ENCODE assay signal across 19 cellular contexts in the genomic region with DNA sequence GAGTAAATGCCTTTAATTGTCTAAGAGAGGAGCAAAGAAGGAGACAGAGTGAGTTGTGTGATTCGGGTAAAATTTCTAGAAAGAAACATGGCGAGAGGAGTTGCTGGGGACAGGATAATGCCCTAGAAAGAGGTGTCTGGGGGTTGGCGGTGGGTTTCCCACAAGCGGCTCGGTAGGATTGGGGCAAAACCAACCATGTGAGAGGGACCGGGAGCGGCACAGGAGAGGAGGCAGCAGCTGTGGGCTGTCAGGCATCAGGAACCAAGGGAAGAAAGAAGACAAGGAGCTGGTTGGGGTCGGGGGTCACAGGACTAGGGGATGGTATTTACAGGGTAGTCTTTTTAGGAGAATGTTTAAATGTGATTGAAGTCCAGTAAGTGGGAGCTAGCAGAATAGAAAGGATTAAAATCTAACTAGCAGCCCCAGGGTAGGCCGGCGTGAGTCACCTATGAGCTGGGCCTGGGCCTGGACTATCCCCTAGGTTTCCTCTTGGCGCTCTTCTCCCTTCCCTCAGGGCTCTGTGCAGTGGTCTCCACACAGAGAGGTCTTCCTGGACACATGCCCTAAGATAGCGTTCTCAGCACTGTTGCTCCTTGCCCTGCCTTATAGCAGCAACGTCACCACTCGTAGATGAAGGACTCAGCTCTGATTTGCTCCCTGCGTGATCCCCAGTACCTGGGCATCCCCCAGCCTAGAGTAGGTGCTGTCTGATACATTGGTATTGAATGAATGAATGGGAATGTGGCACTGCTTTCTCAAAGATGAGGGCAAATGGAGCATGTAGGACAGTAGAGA. TPM values are rescaled to one million over a fixed set of nuclear protein-coding genes. Genes with fewer than 3 reads are reported as not detected.
DNase-seq lines count a peak whose midpoint lies in the region; ATAC-seq and TF ChIP-seq lines count a peak whose summit lies in the region.
"Had no signal": no experiment of that assay in that cellular context is flagged by ENCODE, and none has a peak within 500 bp of the region (broad histone marks: within the 10 kb centered on the region; RNA-seq: fewer than 3 reads in every experiment).

No MANE protein-coding gene starts in this region.

- no peaks in the 10 kb centered on the region for H3K27me3 ChIP-seq in OCI-LY1 (ENCODE audit: insufficient read depth, low read length)
- H3K27me3 ChIP-seq: pancreas had no signal

- no peaks in the 10 kb centered on the region for H3K27me3 Mint-ChIP-seq in activated CD4-positive, alpha-beta memory T cell treated with anti-CD3 and anti-CD28 coated beads for 36 hours
- no peaks in the 10 kb centered on the region for H3K27me3 Mint-ChIP-seq in activated CD4-positive, alpha-beta memory T cell treated with anti-CD3 and anti-CD28 coated beads, Interleukin-2, amount 10 ng/mL, durations not matched to agents 7 days and 5 days
- no peaks in the 10 kb centered on the region for H3K27me3 Mint-ChIP-seq in effector memory CD8-positive, alpha-beta T cell
- H3K27me3 Mint-ChIP-seq: dendritic cell treated with granulocyte-macrophage colony-stimulating factor and Interleukin-4, amounts not matched to agents 40 ng/mL and 50 ng/mL, for 4 days had no signal

- peaks cover 76% of the 10 kb centered on the region; the same call in 1 of the 2 replicates for H3K36me3 ChIP-seq in OCI-LY1 (ENCODE audit: insufficient read depth, low read length)
- H3K36me3 ChIP-seq: pancreas had no signal

- no peaks in the 10 kb centered on the region for H3K9me2 ChIP-seq in OCI-LY1 (ENCODE audit: low read depth, low read length)

- intact Hi-C loops in activated CD4-positive, alpha-beta memory T cell treated with anti-CD3 and anti-CD28 coated beads for 36 hours (cut with micrococcal nuclease) = no loop called here

- H3K27ac ChIP-seq in OCI-LY1 (ENCODE audit: low read depth, low read length, poor library complexity, severe bottlenecking) = peak overlapping the region; percentile 91
- H3K27ac ChIP-seq: pancreas had no signal

- H3K9me3 Mint-ChIP-seq in activated CD4-positive, alpha-beta memory T cell treated with anti-CD3 and anti-CD28 coated beads for 36 hours = no peaks in the 10 kb centered on the region
- H3K9me3 Mint-ChIP-seq in activated CD4-positive, alpha-beta memory T cell treated with anti-CD3 and anti-CD28 coated beads, Interleukin-2, amount 10 ng/mL, durations not matched to agents 7 days and 5 days = no peaks in the 10 kb centered on the region
- H3K9me3 Mint-ChIP-seq in effector memory CD8-positive, alpha-beta T cell = no peaks in the 10 kb centered on the region
- H3K9me3 Mint-ChIP-seq: dendritic cell treated with granulocyte-macrophage colony-stimulating factor and Interleukin-4, amounts not matched to agents 40 ng/mL and 50 ng/mL, for 4 days had no signal

- H3K79me2 ChIP-seq in OCI-LY1 (ENCODE audit: insufficient read depth, low read length) = peaks cover 70% of the 10 kb centered on the region

- no peak for TF ChIP-seq CTCF in OCI-LY1 (IDR thresholded peaks at IDR 0.05; ENCODE audit: low read length)

- peaks cover 13% of the 10 kb centered on the region for H3K4me1 Mint-ChIP-seq in activated CD4-positive, alpha-beta memory T cell treated with anti-CD3 and anti-CD28 coated beads for 36 hours (ENCODE audit: low read depth)
- H3K4me1 Mint-ChIP-seq in activated CD4-positive, alpha-beta memory T cell treated with anti-CD3 and anti-CD28 coated beads, Interleukin-2, amount 10 ng/mL, durations not matched to agents 7 days and 5 days = no peaks in the 10 kb centered on the region
- H3K4me1 Mint-ChIP-seq in effector memory CD8-positive, alpha-beta T cell (ENCODE audit: low read depth in 2 of 2) = peaks cover 45 to 62% of the 10 kb centered on the region in 2 donors

- peak; percentile 56 for DNase-seq in activated CD4-positive, alpha-beta memory T cell treated with anti-CD3 and anti-CD28 coated beads for 36 hours
- DNase-seq in activated CD4-positive, alpha-beta memory T cell treated with anti-CD3 and anti-CD28 coated beads, Interleukin-2, amount 10 ng/mL, durations not matched to agents 7 days and 5 days = no peak
- no peak for DNase-seq in effector memory CD8-positive, alpha-beta T cell
- peak; percentile 42 for DNase-seq in stimulated activated naive CD8-positive, alpha-beta T cell treated with anti-CD3 and anti-CD28 coated beads, Interleukin-15, Interleukin-2, amounts not matched to agents 100 U/mL and 50 U/mL, for 24 hours
- no peak for DNase-seq in nucleus accumbens (lab: John Stamatoyannopoulos, UW)
- DNase-seq: GDM1, heart right ventricle, kidney, midbrain, NCI-H2029, NCI-H524 treated with DMSO at 0.1 percent for 48 hours, pancreas had no signal

- CTCF ChIA-PET in activated CD4-positive, alpha-beta memory T cell treated with anti-CD3 and anti-CD28 coated beads for 36 hours (lab: Charles Lee) = interaction anchor here (0.9 to 7.6 kb wide), 7 partner anchors 12 to 131 kb away, joined by 3 to 65 read pairs (median 5); no protein-coding TSS in a partner anchor
- CTCF ChIA-PET in activated CD4-positive, alpha-beta memory T cell treated with anti-CD3 and anti-CD28 coated beads, Interleukin-2, amount 10 ng/mL, durations not matched to agents 7 days and 5 days (lab: Charles Lee) = interaction anchor here (1.0 to 7.6 kb wide), 7 partner anchors 10 to 131 kb away, joined by 3 to 50 read pairs (median 4); no protein-coding TSS in a partner anchor

- no peak overlapping the region for H2AFZ ChIP-seq in OCI-LY1 (ENCODE audit: low read length)

- no peak overlapping the region for H3K4me3 Mint-ChIP-seq in activated CD4-positive, alpha-beta memory T cell treated with anti-CD3 and anti-CD28 coated beads for 36 hours
- H3K4me3 Mint-ChIP-seq in activated CD4-positive, alpha-beta memory T cell treated with anti-CD3 and anti-CD28 coated beads, Interleukin-2, amount 10 ng/mL, durations not matched to agents 7 days and 5 days = no peak overlapping the region
- H3K4me3 Mint-ChIP-seq in effector memory CD8-positive, alpha-beta T cell = no peak overlapping the region
- H3K4me3 Mint-ChIP-seq: dendritic cell treated with granulocyte-macrophage colony-stimulating factor and Interleukin-4, amounts not matched to agents 40 ng/mL and 50 ng/mL, for 4 days had no signal

- POLR2A ChIA-PET in activated CD4-positive, alpha-beta memory T cell treated with anti-CD3 and anti-CD28 coated beads for 36 hours (lab: Charles Lee) = interaction anchor here (1.0 to 25.0 kb wide), 6 partner anchors 12 to 132 kb away, joined by 3 to 487 read pairs (median 56); a partner anchor contains a TSS
- POLR2A ChIA-PET in activated CD4-positive, alpha-beta memory T cell treated with anti-CD3 and anti-CD28 coated beads, Interleukin-2, amount 10 ng/mL, durations not matched to agents 7 days and 5 days (lab: Charles Lee) = interaction anchor here (0.8 to 20.5 kb wide), 12 partner anchors 11 to 131 kb away, joined by 3 to 1125 read pairs (median 15); a partner anchor contains a TSS

- peaks cover 38% of the 10 kb centered on the region for H3K36me3 Mint-ChIP-seq in activated CD4-positive, alpha-beta memory T cell treated with anti-CD3 and anti-CD28 coated beads for 36 hours
- H3K36me3 Mint-ChIP-seq in activated CD4-positive, alpha-beta memory T cell treated with anti-CD3 and anti-CD28 coated beads, Interleukin-2, amount 10 ng/mL, durations not matched to agents 7 days and 5 days (ENCODE audit: low read depth) = peaks cover 51% of the 10 kb centered on the region
- peaks cover 42% of the 10 kb centered on the region for H3K36me3 Mint-ChIP-seq in effector memory CD8-positive, alpha-beta T cell (ENCODE audit: insufficient read depth)

- no peaks in the 10 kb centered on the region for H4K20me1 ChIP-seq in OCI-LY1 (ENCODE audit: insufficient read depth, low read length)

- peaks cover 11% of the 10 kb centered on the region; the same call in 1 of the 2 replicates for H3F3A ChIP-seq in OCI-LY1 (ENCODE audit: insufficient read depth, low read length)

- H3K9me3 ChIP-seq in OCI-LY1 (ENCODE audit: low read length) = no peaks in the 10 kb centered on the region
- H3K9me3 ChIP-seq: heart right ventricle, pancreas had no signal

- peak overlapping the region; percentile 61 for H3K4me2 ChIP-seq in OCI-LY1 (ENCODE audit: low read length)

- ATAC-seq in effector memory CD8-positive, alpha-beta T cell (replicated peaks) = peak; percentile 3
- peak; percentile 11 for ATAC-seq in stimulated activated naive CD8-positive, alpha-beta T cell treated with anti-CD3 and anti-CD28 coated beads, Interleukin-15, Interleukin-2, amounts not matched to agents 100 U/mL and 50 U/mL, for 24 hours
- no peak for ATAC-seq in GM19467 (IDR thresholded peaks at IDR 0.05; ENCODE audit: unreplicated experiment)
- ATAC-seq in HG02623 (IDR thresholded peaks at IDR 0.05; ENCODE audit: unreplicated experiment) = no peak

- peak overlapping the region; percentile 65 for H3K9ac ChIP-seq in OCI-LY1 (ENCODE audit: low read length)

- H3K27ac Mint-ChIP-seq in activated CD4-positive, alpha-beta memory T cell treated with anti-CD3 and anti-CD28 coated beads for 36 hours = no peak overlapping the region
- H3K27ac Mint-ChIP-seq in activated CD4-positive, alpha-beta memory T cell treated with anti-CD3 and anti-CD28 coated beads, Interleukin-2, amount 10 ng/mL, durations not matched to agents 7 days and 5 days = no peak overlapping the region
- no peak overlapping the region for H3K27ac Mint-ChIP-seq in effector memory CD8-positive, alpha-beta T cell
- H3K27ac Mint-ChIP-seq: dendritic cell treated with granulocyte-macrophage colony-stimulating factor and Interleukin-4, amounts not matched to agents 40 ng/mL and 50 ng/mL, for 4 days had no signal

- peak overlapping the region; percentile 26 for H3K4me3 ChIP-seq in OCI-LY1 (ENCODE audit: low read depth, low read length, poor library complexity, severe bottlenecking)
- H3K4me3 ChIP-seq: heart right ventricle, pancreas had no signal

- H3K4me1 ChIP-seq in OCI-LY1 (ENCODE audit: insufficient read depth, low read length, severe bottlenecking) = peaks cover 100% of the 10 kb centered on the region
- H3K4me1 ChIP-seq: pancreas had no signal

RNA-seq across cellular contexts. Expression of a gene that starts 32.6 kb away (rescaled TPM):
- 100 to 1,000 TPM; 207 to 216 TPM for total RNA-seq in activated CD4-positive, alpha-beta memory T cell treated with anti-CD3 and anti-CD28 coated beads for 36 hours
- total RNA-seq in activated CD4-positive, alpha-beta memory T cell treated with anti-CD3 and anti-CD28 coated beads, Interleukin-2, amount 10 ng/mL, durations not matched to agents 7 days and 5 days = 100 to 1,000 TPM; 383 to 404 TPM
- total RNA-seq: A172, fibroblast of lung, LHCN-M2 had no signal

Comparison
In these comparisons a context has a peak if more than half of its experiments do, and no peak if none do; other contexts are left out.
1. DNase-seq: peak in activated CD4-positive, alpha-beta memory T cell treated with anti-CD3 and anti-CD28 coated beads for 36 hours (single experiment) and stimulated activated naive CD8-positive, alpha-beta T cell treated with anti-CD3 and anti-CD28 coated beads, Interleukin-15, Interleukin-2, amounts not matched to agents 100 U/mL and 50 U/mL, for 24 hours (single experiment); none in activated CD4-positive, alpha-beta memory T cell treated with anti-CD3 and anti-CD28 coated beads, Interleukin-2, amount 10 ng/mL, durations not matched to agents 7 days and 5 days (single experiment), effector memory CD8-positive, alpha-beta T cell (0 of 3) and nucleus accumbens (0 of 56).
2. ATAC-seq: peak in effector memory CD8-positive, alpha-beta T cell (single experiment) and stimulated activated naive CD8-positive, alpha-beta T cell treated with anti-CD3 and anti-CD28 coated beads, Interleukin-15, Interleukin-2, amounts not matched to agents 100 U/mL and 50 U/mL, for 24 hours (single experiment); none in GM19467 (single experiment) and HG02623 (single experiment).